In genomic region chr10:111525696-111526095, GRCh38 we compare ENCODE assay signal across 15 cellular contexts.
DNase-seq lines count a peak whose midpoint lies in the region; ATAC-seq and TF ChIP-seq lines count a peak whose summit lies in the region.
"Had no signal": no experiment of that assay in that cellular context is flagged by ENCODE, and none has a peak within 500 bp of the region (broad histone marks: within the 10 kb centered on the region; RNA-seq: fewer than 3 reads in every experiment).

No MANE protein-coding gene starts in this region.

- DNase-seq in NCI-H748 (lab: John Stamatoyannopoulos, UW; ENCODE audit: unreplicated experiment) (peak; percentile 9), NCI-H748 treated with DMSO at 0.1 percent for 48 hours (lab: John Stamatoyannopoulos, UW) (no peak), LNCaP clone FGC (ENCODE audit: low read depth) (peak; percentile 95), NCI-H82 (lab: John Stamatoyannopoulos, UW) (peak; percentile 10), KBM-7 (no peak), thyroid gland (no peak), T-cell (no peak)
- DNase-seq: CD8-positive, alpha-beta T cell; DMS153; DMS79; GF-D8; H9; IMR-90 had no signal

- H3K4me3 Mint-ChIP-seq in T-cell: no peak overlapping the region
- H3K4me3 Mint-ChIP-seq: B cell; CD8-positive, alpha-beta T cell; H9 had no signal

- H3K4me1 ChIP-seq in thyroid gland: no peaks in the 10 kb centered on the region
- H3K4me1 ChIP-seq: BLaER1 treated with 17β-estradiol and CSF1 and Interleukin-3, amounts not matched to agents 10 nM and 100 nM had no signal

- no peak for TF ChIP-seq POLR2A in thyroid gland (IDR thresholded peaks at IDR 0.05)

- in situ Hi-C loops in KBM-7 (cut with MboI; ENCODE audit: low pct_unique_long_range_greater_than_20kb, low sequenced_read_pairs): no loop called here

- H3K27me3 ChIP-seq in thyroid gland: no peaks in the 10 kb centered on the region
- H3K27me3 ChIP-seq: BLaER1 treated with 17β-estradiol and CSF1 and Interleukin-3, amounts not matched to agents 10 nM and 100 nM had no signal

- H3K27me3 Mint-ChIP-seq in T-cell: peaks cover 2 to 14% of the 10 kb centered on the region in 2 donors

- CTCF ChIA-PET in T-cell (lab: Charles Lee): no interaction called here

- no peaks in the 10 kb centered on the region for H3K9me3 Mint-ChIP-seq in T-cell
- H3K9me3 Mint-ChIP-seq: CD8-positive, alpha-beta T cell; H9 had no signal

- no peak overlapping the region for H3K27ac Mint-ChIP-seq in T-cell
- H3K27ac Mint-ChIP-seq: B cell; CD8-positive, alpha-beta T cell; H9 had no signal

- no peaks in the 10 kb centered on the region for H3K36me3 Mint-ChIP-seq in T-cell
- H3K36me3 Mint-ChIP-seq: CD8-positive, alpha-beta T cell had no signal

- no peak for TF ChIP-seq CTCF in LNCaP clone FGC (IDR thresholded peaks at IDR 0.05; ENCODE audit: control insufficient read depth, extremely low read depth, insufficient read depth)
- no peak for TF ChIP-seq CTCF in thyroid gland (IDR thresholded peaks at IDR 0.05)

- POLR2A ChIA-PET in T-cell (lab: Charles Lee): no interaction called here

- intact Hi-C loops in thyroid gland (cut with DNase I): no loop called here

- no peaks in the 10 kb centered on the region for H3K4me1 Mint-ChIP-seq in T-cell
- H3K4me1 Mint-ChIP-seq: B cell, H9 had no signal

- ATAC-seq in T-cell (replicated peaks in 1 of 4): no peak
- ATAC-seq: CD8-positive, alpha-beta T cell had no signal

- no peaks in the 10 kb centered on the region for H3K9me3 ChIP-seq in thyroid gland
- H3K9me3 ChIP-seq: BLaER1 treated with 17β-estradiol and CSF1 and Interleukin-3, amounts not matched to agents 10 nM and 100 nM had no signal

- H3K4me3 ChIP-seq in LNCaP clone FGC (ENCODE audit: low read depth, low read length) (no peak overlapping the region), thyroid gland (replicated peaks in 1 of 3) (no peak overlapping the region)
- H3K4me3 ChIP-seq: BLaER1 treated with 17β-estradiol and CSF1 and Interleukin-3, amounts not matched to agents 10 nM and 100 nM had no signal

- H3K27ac ChIP-seq in thyroid gland: no peak overlapping the region
- H3K27ac ChIP-seq: BLaER1 treated with 17β-estradiol and CSF1 and Interleukin-3, amounts not matched to agents 10 nM and 100 nM had no signal

- H3K36me3 ChIP-seq in thyroid gland: no peaks in the 10 kb centered on the region
- H3K36me3 ChIP-seq: BLaER1 treated with 17β-estradiol and CSF1 and Interleukin-3, amounts not matched to agents 10 nM and 100 nM had no signal

Comparison
In these comparisons a context has a peak if more than half of its experiments do, and no peak if none do; other contexts are left out.
1. DNase-seq: peak in NCI-H748 (single experiment), LNCaP clone FGC (single experiment) and NCI-H82 (single experiment); none in NCI-H748 treated with DMSO at 0.1 percent for 48 hours (single experiment), KBM-7 (single experiment), thyroid gland (0 of 2) and T-cell (0 of 34).